ENCODE assay signal across 10 cellular contexts in the genomic region with DNA sequence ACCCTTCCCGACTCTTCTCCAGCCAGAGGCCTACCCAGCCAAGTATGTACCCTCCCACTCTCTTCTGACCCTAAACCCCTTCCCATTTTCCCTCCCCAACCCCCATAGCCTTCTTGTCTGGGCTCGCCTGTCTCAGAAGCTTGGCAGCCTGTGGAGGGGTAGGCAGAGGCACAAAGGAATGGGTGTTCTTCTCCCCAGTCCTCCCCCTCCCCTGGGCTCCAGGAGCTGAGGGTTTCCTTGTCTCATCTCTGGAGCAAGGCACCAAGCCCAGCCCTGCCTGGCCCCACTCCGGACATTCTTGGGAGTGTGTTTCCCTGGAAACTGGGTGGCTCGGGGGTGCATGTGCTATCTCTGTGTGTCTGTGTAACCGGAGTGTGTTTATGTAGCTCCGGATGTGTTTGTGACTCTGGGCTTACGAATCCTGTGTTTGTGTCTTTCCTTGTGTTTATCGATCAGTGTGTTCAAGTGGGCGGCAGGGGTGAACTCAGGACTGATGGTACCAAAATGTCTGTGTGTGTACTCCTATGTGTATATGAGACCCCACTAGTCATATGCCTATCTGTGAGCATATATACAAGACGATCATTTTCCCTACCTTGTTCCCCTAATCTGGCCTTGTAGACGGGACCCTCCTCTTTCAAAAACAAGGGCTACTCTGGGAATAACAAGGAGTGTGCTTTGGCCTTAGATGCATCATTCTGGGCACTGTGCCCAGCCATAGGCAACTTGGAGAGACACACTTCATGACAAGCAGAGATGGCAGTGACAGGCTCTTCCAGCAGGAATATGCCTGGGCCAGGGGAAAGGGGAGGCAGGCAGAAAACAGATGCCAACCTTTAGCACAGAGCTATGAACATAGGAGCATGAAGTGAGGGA. TPM values are rescaled to one million over a fixed set of nuclear protein-coding genes. Genes with fewer than 3 reads are reported as not detected.
DNase-seq lines count a peak whose midpoint lies in the region; FAIRE-seq and TF ChIP-seq lines count a peak whose summit lies in the region.
"Had no signal": no experiment of that assay in that cellular context is flagged by ENCODE, and none has a peak within 500 bp of the region (broad histone marks: within the 10 kb centered on the region; RNA-seq: fewer than 3 reads in every experiment).

No MANE protein-coding gene starts in this region.

- peaks cover 3% of the 10 kb centered on the region for H3K27me3 Mint-ChIP-seq in HFFc6 (ENCODE audit: insufficient read depth)

- intact Hi-C loops in spleen (cut with DNase I; ENCODE audit: low total_unique reads) = no loop called here

- peak overlapping the region; percentile 77 for H3K4me3 Mint-ChIP-seq in HFFc6
- H3K4me3 Mint-ChIP-seq: memory B cell had no signal

- H3K9me3 ChIP-seq in spleen (no peaks in the 10 kb centered on the region), HAP-1 (no peaks in the 10 kb centered on the region)
- H3K9me3 ChIP-seq in effector memory CD4-positive, alpha-beta T cell (ENCODE audit: control insufficient read depth, low read length) = no peaks in the 10 kb centered on the region

- no peak overlapping the region for H3K4me3 ChIP-seq in bronchial epithelial cell (ENCODE audit: low read depth, low read length)
- no peak overlapping the region for H3K4me3 ChIP-seq in spleen
- no peak overlapping the region for H3K4me3 ChIP-seq in effector memory CD4-positive, alpha-beta T cell (ENCODE audit: insufficient read depth, low read depth, low read length, poor library complexity, severe bottlenecking)
- H3K4me3 ChIP-seq in HAP-1 = no peak overlapping the region

- H3K27ac ChIP-seq in layer of hippocampus (ENCODE audit: low read depth, low read length) (peak overlapping the region; percentile 88), spleen (peak overlapping the region; percentile 6 to 82 (median 76))
- H3K27ac ChIP-seq in effector memory CD4-positive, alpha-beta T cell (ENCODE audit: insufficient read depth, low read length, poor library complexity, severe bottlenecking) = no peak overlapping the region

- peaks cover 89% of the 10 kb centered on the region for H3K4me1 Mint-ChIP-seq in HFFc6 (ENCODE audit: low read depth)

- H3K36me3 ChIP-seq in bronchial epithelial cell (ENCODE audit: control insufficient read depth, insufficient read depth, low read length) (no peaks in the 10 kb centered on the region), spleen (peaks cover 0 to 41% (median 7%) of the 10 kb centered on the region in 6 donors), HAP-1 (replicated peaks) (no peaks in the 10 kb centered on the region; the same call in 1 of the 2 replicates)
- no peaks in the 10 kb centered on the region for H3K36me3 ChIP-seq in effector memory CD4-positive, alpha-beta T cell (ENCODE audit: control insufficient read depth, insufficient read depth, low read length)

- H3K4me1 ChIP-seq in spleen (peaks cover 23 to 79% (median 57%) of the 10 kb centered on the region in 6 donors), HAP-1 (peaks cover 17% of the 10 kb centered on the region)
- H3K4me1 ChIP-seq in effector memory CD4-positive, alpha-beta T cell (ENCODE audit: control insufficient read depth, insufficient read depth, low read length, poor library complexity, severe bottlenecking) = peaks cover 4% of the 10 kb centered on the region

- TF ChIP-seq CTCF in HFFc6 (IDR thresholded peaks at IDR 0.05) (no peak), bronchial epithelial cell (IDR thresholded peaks at IDR 0.05; ENCODE audit: insufficient read depth, low read length, severe bottlenecking) (no peak), spleen (IDR thresholded peaks at IDR 0.05 in 8 of 11, conservative IDR thresholded peaks at IDR 0.05 in 3 of 11) (no peak)

- in situ Hi-C loops in ACHN (cut with HindIII; ENCODE audit: low pct_ligation_motif_present, low pct_unique_long_range_greater_than_20kb, low sequenced_read_pairs) (no loop called here), HAP-1 (cut with MboI; ENCODE audit: low sequenced_read_pairs) (no loop called here)

- DNase-seq in HFFc6 = peak; percentile 89
- peak; percentile 58 for DNase-seq in bronchial epithelial cell (ENCODE audit: low read depth)
- peak; percentile 74 for DNase-seq in spleen
- DNase-seq in hepatic stellate cell (ENCODE audit: low spot score) = no peak
- DNase-seq in ACHN = no peak
- DNase-seq in effector memory CD4-positive, alpha-beta T cell = no peak
- DNase-seq in HAP-1 (ENCODE audit: low spot score in 2 of 2) = no peak
- DNase-seq: activated CD4-positive, alpha-beta T cell treated with anti-CD3 and anti-CD28 coated beads, Interleukin-2, amount 50 U/mL, for 48 hours had no signal

- TF ChIP-seq POLR2A in spleen (IDR thresholded peaks at IDR 0.05) = no peak

- H3K27me3 ChIP-seq in bronchial epithelial cell (ENCODE audit: control insufficient read depth, insufficient read depth, low read length) (no peaks in the 10 kb centered on the region), layer of hippocampus (ENCODE audit: control insufficient read depth, insufficient read depth, low read length) (no peaks in the 10 kb centered on the region), spleen (replicated peaks in 1 of 7) (peaks cover 0 to 42% (median 8%) of the 10 kb centered on the region in 7 donors), HAP-1 (ENCODE audit: low read depth) (no peaks in the 10 kb centered on the region)
- peaks cover 4% of the 10 kb centered on the region for H3K27me3 ChIP-seq in effector memory CD4-positive, alpha-beta T cell (replicated peaks; ENCODE audit: control insufficient read depth, insufficient read depth, low read length, poor library complexity, severe bottlenecking)

- peak overlapping the region; percentile 87 for H3K27ac Mint-ChIP-seq in HFFc6
- H3K27ac Mint-ChIP-seq: memory B cell had no signal

- no peak for FAIRE-seq in bronchial epithelial cell (lab: Jason Lieb, UNC)

- 64 to 71% (median 68%) methylated on average over 11 of the region's 11 CpGs for WGBS in spleen, 5 donors

- H3K9me3 Mint-ChIP-seq in HFFc6 = no peaks in the 10 kb centered on the region
- H3K9me3 Mint-ChIP-seq: memory B cell had no signal

- H3K36me3 Mint-ChIP-seq in HFFc6 (ENCODE audit: low read depth) = peaks cover 27% of the 10 kb centered on the region

RNA-seq across cellular contexts. Expression of a gene that starts 10.9 kb away (rescaled TPM):
- 100 to 1,000 TPM; 106 to 121 (median 114) TPM for total RNA-seq in HFFc6 (2021; fragmentation: NEBNext Ultra II Directional; extraction: Animal tissue kit (Norgen Biotek cat#: 25700))
- total RNA-seq in bronchial epithelial cell (13.3 and 22.6 TPM in 2 replicates), spleen (100 to 1,000 TPM in 3 of 7 donors, 10 to 100 TPM in 4; 34.7 to 162 (median 84.2) TPM)
- 10 to 100 TPM; 13.0 to 70.9 (median 53.3) TPM for polyA plus RNA-seq in spleen

RNA-seq across cellular contexts. Expression of a gene that starts 46.1 kb away (rescaled TPM):
- 100 to 1,000 TPM; 271 to 331 (median 319) TPM for total RNA-seq in HFFc6 (2021; fragmentation: NEBNext Ultra II Directional; extraction: Animal tissue kit (Norgen Biotek cat#: 25700))
- total RNA-seq in bronchial epithelial cell (66.7 and 79.2 TPM in 2 replicates), spleen (100 to 1,000 TPM in 2 of 7 donors, 10 to 100 TPM in 5; 75.1 to 106 (median 98.8) TPM)
- 10 to 100 TPM; 33.8 to 49.9 (median 41.3) TPM for polyA plus RNA-seq in spleen

RNA-seq across cellular contexts. Expression of a gene that starts 52.6 kb away (rescaled TPM):
- 10 to 100 TPM; 17.3 to 22.4 (median 20.2) TPM for total RNA-seq in HFFc6 (2021; fragmentation: NEBNext Ultra II Directional; extraction: Animal tissue kit (Norgen Biotek cat#: 25700))
- 19.8 and 21.3 TPM in 2 replicates for total RNA-seq in bronchial epithelial cell
- total RNA-seq in spleen = 10 to 100 TPM in 6 of 7 donors, 1 to 10 TPM in 1; 10.0 to 21.9 (median 16.9) TPM
- polyA plus RNA-seq in spleen = 10 to 100 TPM; 12.4 to 17.2 (median 13.9) TPM

Comparison
In these comparisons a context has a peak if more than half of its experiments do, and no peak if none do; other contexts are left out.
1. DNase-seq: peak in HFFc6 (single experiment), bronchial epithelial cell (single experiment) and spleen (single experiment); none in hepatic stellate cell (single experiment), ACHN (single experiment), effector memory CD4-positive, alpha-beta T cell (0 of 3) and HAP-1 (0 of 2).